ENCODE assay signal across 10 cellular contexts in the genomic region with DNA sequence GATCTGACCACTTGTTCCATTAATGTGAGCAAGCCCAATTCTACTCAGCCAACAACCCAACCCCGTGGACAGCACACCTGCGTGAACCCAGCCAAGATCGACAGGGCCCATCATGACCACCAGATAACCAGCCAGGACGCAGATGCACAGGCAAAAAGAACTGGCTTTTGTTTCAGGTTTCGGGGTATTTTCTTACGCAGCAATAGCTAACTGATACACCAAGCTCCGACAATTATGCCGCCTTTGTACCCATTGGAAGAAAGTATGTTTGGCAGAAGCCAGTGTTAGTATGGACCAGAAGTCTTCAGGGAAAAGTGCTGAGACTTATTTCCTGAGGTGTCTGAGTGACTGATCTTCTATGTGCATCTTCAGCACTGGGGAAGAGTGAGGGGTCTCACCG.
"Had no signal": no experiment of that assay in that cellular context is flagged by ENCODE, and none has a peak within 500 bp of the region (broad histone marks: within the 10 kb centered on the region; RNA-seq: fewer than 3 reads in every experiment).

No MANE protein-coding gene starts in this region.

- H2AFZ ChIP-seq: GM23248, GM23338 had no signal

- H3K9me3 ChIP-seq: HAP-1 had no signal

- H3K27ac Mint-ChIP-seq: GM23338, H9, HFFc6 had no signal

- DNase-seq: GM23248, GOT3, H7, H9, HCEC 1CT, HFFc6 had no signal

- ATAC-seq: GM23338, HCT116 had no signal

- H3K4me3 ChIP-seq: GM23248, GM23338, HAP-1 had no signal

- H3K36me3 ChIP-seq: HAP-1 had no signal

- H3K9ac ChIP-seq: GM23248 had no signal

- H3K4me2 ChIP-seq: GM23338 had no signal

- FAIRE-seq: H54 had no signal

- H3K27ac ChIP-seq: GM23248 had no signal

- H3K4me1 ChIP-seq: HAP-1 had no signal

- H3K4me3 Mint-ChIP-seq: GM23338, H9, HFFc6 had no signal
